ENCODE assay signal across 8 cellular contexts in genomic region chr9:137550241-137550621, GRCh38. TPM values are rescaled to one million over a fixed set of nuclear protein-coding genes. Genes with fewer than 3 reads are reported as not detected.
A peak's percentile ranks its signal among the peaks of the same experiment; 100 is the strongest.
DNase-seq lines count a peak whose midpoint lies in the region; ATAC-seq, FAIRE-seq and TF ChIP-seq lines count a peak whose summit lies in the region.

PNPLA7 (minus strand) TSS chr9:137550402; CDS start chr9:137550197, 205 bp downstream.

- H3K4me1 ChIP-seq in A549: peaks cover 13% of the 10 kb centered on the region
- H3K4me1 ChIP-seq in spleen: peaks cover 15 to 70% (median 27%) of the 10 kb centered on the region in 6 donors

- H3K27me3 ChIP-seq in kidney epithelial cell (ENCODE audit: control insufficient read depth, insufficient read depth, low read length): no peaks in the 10 kb centered on the region
- H3K27me3 ChIP-seq in spleen (replicated peaks in 1 of 7): no peaks in the 10 kb centered on the region

- peak; percentile 85 to 86 for DNase-seq in A549 (ENCODE audit: low read depth in 1 of 2, low spot score in 1 of 2)
- DNase-seq in GM19239 (ENCODE audit: insufficient read length, low spot score): peak; percentile 66
- DNase-seq in NCI-H345 (lab: John Stamatoyannopoulos, UW): peak; percentile 81
- peak; percentile 26 for DNase-seq in activated CD4-positive, alpha-beta T cell treated with anti-CD3 and anti-CD28 coated beads for 1 hour
- DNase-seq in coronary artery (ENCODE audit: low spot score): peak; percentile 92
- DNase-seq in kidney epithelial cell (ENCODE audit: low read depth): peak; percentile 28
- peak; percentile 92 for DNase-seq in spleen

- TF ChIP-seq POLR2A in A549 (IDR thresholded peaks at IDR 0.05; ENCODE audit: low read length): no peak
- no peak for TF ChIP-seq POLR2A in spleen (IDR thresholded peaks at IDR 0.05)

- H3K4me3 ChIP-seq in A549 (peak within 1 kb of the TSS; percentile 77), coronary artery (peak within 1 kb of the TSS; percentile 92), kidney epithelial cell (ENCODE audit: low read depth, low read length) (peak within 1 kb of the TSS; percentile 65), spleen (peak within 1 kb of the TSS; percentile 68 to 98 (median 90))

- FAIRE-seq in A549 (lab: Jason Lieb, UNC): no peak
- no peak for FAIRE-seq in GM19239 (lab: Jason Lieb, UNC)

- no peaks in the 10 kb centered on the region for H3K36me3 ChIP-seq in kidney epithelial cell (ENCODE audit: control insufficient read depth, insufficient read depth, low read length)
- H3K36me3 ChIP-seq in spleen: peaks cover 0 to 21% (median 6%) of the 10 kb centered on the region in 6 donors

- no peak for TF ChIP-seq RAD21 in A549 (conservative IDR thresholded peaks at IDR 0.05 in 1 of 2, IDR thresholded peaks at IDR 0.05 in 1 of 2)

- CTCF ChIA-PET in A549 (lab: Yijun Ruan, JAX): interaction anchor here (1.0 to 1.3 kb wide), 3 partner anchors 9 to 118 kb away, joined by 3 to 5 read pairs (median 4); no protein-coding TSS in a partner anchor

- WGBS in A549 (ENCODE audit: missing lambda C conversion rate): 9% methylated on average over 7 of the region's 13 CpGs
- WGBS in spleen, 5 donors: 2 to 14% (median 5%) methylated on average over 4 to 13 of the region's 13 CpGs

- no peak for TF ChIP-seq CTCF in A549 (IDR thresholded peaks at IDR 0.05)
- TF ChIP-seq CTCF in coronary artery (IDR thresholded peaks at IDR 0.05): no peak
- no peak for TF ChIP-seq CTCF in kidney epithelial cell (IDR thresholded peaks at IDR 0.05; ENCODE audit: insufficient read depth, low read length, poor library complexity, severe bottlenecking)
- no peak for TF ChIP-seq CTCF in spleen (IDR thresholded peaks at IDR 0.05 in 8 of 11, conservative IDR thresholded peaks at IDR 0.05 in 3 of 11)

- intact Hi-C loops in spleen (cut with DNase I; ENCODE audit: low total_unique reads): no loop called here

- H3K27ac ChIP-seq in A549: peak within 1 kb of the TSS; percentile 93 to 96
- H3K27ac ChIP-seq in coronary artery: peak within 1 kb of the TSS; percentile 76 to 92
- H3K27ac ChIP-seq in spleen: peak within 1 kb of the TSS; percentile 51 to 93 (median 90)

- H3K9me3 ChIP-seq in A549 (no peaks in the 10 kb centered on the region), spleen (no peaks in the 10 kb centered on the region)

- ATAC-seq in A549 (peak; percentile 74 to 83), HG03196 (IDR thresholded peaks at IDR 0.05; ENCODE audit: unreplicated experiment) (no peak)

- H3K4me2 ChIP-seq in A549: peak within 1 kb of the TSS; percentile 100

- no peak for TF ChIP-seq EP300 in A549 (IDR thresholded peaks at IDR 0.05)

- POLR2A ChIA-PET in A549 (lab: Yijun Ruan, JAX): interaction anchor here (0.6 to 0.9 kb wide), 3 partner anchors 15 to 55 kb away, joined by 3 to 5 read pairs (median 3); partner anchors contain the start of gene ARRDC1

TF ChIP-seq in A549, 52 proteins besides CTCF, POLR2A, EP300 and RAD21:
- TF ChIP-seq HOXA7 (CRISPR knock-in tag; IDR thresholded peaks at IDR 0.05) (no peak), EHF (CRISPR knock-in tag; IDR thresholded peaks at IDR 0.05) (no peak), PHF8 (IDR thresholded peaks at IDR 0.05; ENCODE audit: borderline replicate concordance, low read depth) (no peak), BHLHE40 (IDR thresholded peaks at IDR 0.05; ENCODE audit: low read depth, low read length) (0 out of 2 replicates have a peak, but pooled peaks have one; percentile 36), HOXB5 (CRISPR knock-in tag; IDR thresholded peaks at IDR 0.05) (no peak)
- TF ChIP-seq, protein P1, sequence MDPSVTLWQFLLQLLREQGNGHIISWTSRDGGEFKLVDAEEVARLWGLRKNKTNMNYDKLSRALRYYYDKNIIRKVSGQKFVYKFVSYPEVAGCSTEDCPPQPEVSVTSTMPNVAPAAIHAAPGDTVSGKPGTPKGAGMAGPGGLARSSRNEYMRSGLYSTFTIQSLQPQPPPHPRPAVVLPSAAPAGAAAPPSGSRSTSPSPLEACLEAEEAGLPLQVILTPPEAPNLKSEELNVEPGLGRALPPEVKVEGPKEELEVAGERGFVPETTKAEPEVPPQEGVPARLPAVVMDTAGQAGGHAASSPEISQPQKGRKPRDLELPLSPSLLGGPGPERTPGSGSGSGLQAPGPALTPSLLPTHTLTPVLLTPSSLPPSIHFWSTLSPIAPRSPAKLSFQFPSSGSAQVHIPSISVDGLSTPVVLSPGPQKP (IDR thresholded peaks at IDR 0.05; ENCODE audit: low read depth, low read length): no peak
- TF ChIP-seq, protein P2, sequence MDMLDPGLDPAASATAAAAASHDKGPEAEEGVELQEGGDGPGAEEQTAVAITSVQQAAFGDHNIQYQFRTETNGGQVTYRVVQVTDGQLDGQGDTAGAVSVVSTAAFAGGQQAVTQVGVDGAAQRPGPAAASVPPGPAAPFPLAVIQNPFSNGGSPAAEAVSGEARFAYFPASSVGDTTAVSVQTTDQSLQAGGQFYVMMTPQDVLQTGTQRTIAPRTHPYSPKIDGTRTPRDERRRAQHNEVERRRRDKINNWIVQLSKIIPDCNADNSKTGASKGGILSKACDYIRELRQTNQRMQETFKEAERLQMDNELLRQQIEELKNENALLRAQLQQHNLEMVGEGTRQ (IDR thresholded peaks at IDR 0.05): peak; percentile 68
- TF ChIP-seq, protein P3, sequence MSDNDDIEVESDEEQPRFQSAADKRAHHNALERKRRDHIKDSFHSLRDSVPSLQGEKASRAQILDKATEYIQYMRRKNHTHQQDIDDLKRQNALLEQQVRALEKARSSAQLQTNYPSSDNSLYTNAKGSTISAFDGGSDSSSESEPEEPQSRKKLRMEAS (IDR thresholded peaks at IDR 0.05): peak; percentile 91
TF ChIP-seq in A549: peak in this region for 3.

RNA-seq across cellular contexts. Expression of gene PNPLA7, which starts in this region (rescaled TPM):
- polyA plus RNA-seq in A549 (2011; rRNA removed): 0.31 and 0.58 TPM in 2 replicates
- 0.56 and 0.74 TPM in 2 replicates for polyA plus RNA-seq in A549 (2012; cell fraction: cytosol; rRNA removed)
- polyA plus RNA-seq in A549 (2012; cell fraction: nucleus; rRNA removed): 6.5 and 7.0 TPM in 2 replicates
- 0.92 to 1.3 TPM (median 1.1 TPM) in 3 replicates for polyA plus RNA-seq in A549 (2017; fragmentation: RNase III; extraction: RNeasy Plus Mini Kit Qiagen cat#74134 plus additional on column Dnase treatment)
- 0.39 and 0.66 TPM in 2 replicates for polyA minus RNA-seq in A549 (2011; rRNA and poly(A)+ RNA removed)
- 0.04 and 0.21 TPM in 2 replicates for total RNA-seq in kidney epithelial cell
- total RNA-seq in spleen: 10 to 100 TPM in 4 of 7 donors, 1 to 10 TPM in 3; 5.1 to 22.7 (median 11.3) TPM
- 10 to 100 TPM in 2 of 3 donors, 1 to 10 TPM in 1; 8.4 to 19.9 (median 10.1) TPM for polyA plus RNA-seq in spleen

Comparison
In these comparisons a context has a peak if more than half of its experiments do, and no peak if none do; other contexts are left out.
1. Peak in DNase-seq and H3K4me3 ChIP-seq in kidney epithelial cell; RNA of the gene not detected or under 1 TPM.
2. DNase-seq: peak in every context shown above with its lines; median percentile 92 in coronary artery; 92 in spleen; 86 in A549; 81 in NCI-H345; 66 in GM19239; 28 in kidney epithelial cell; 26 in activated CD4-positive, alpha-beta T cell treated with anti-CD3 and anti-CD28 coated beads for 1 hour.